8 cellular contexts compared by ENCODE assay signal in genomic region chr12:7806863-7807487, GRCh38.
DNase-seq lines count a peak whose midpoint lies in the region; ATAC-seq and TF ChIP-seq lines count a peak whose summit lies in the region.

No MANE protein-coding gene starts in this region.

- TF ChIP-seq CTCF in VCaP (conservative IDR thresholded peaks at IDR 0.05): peak; percentile 98

- H3K27ac ChIP-seq in VCaP: no peak overlapping the region

- in situ Hi-C loops in T47D (cut with HindIII; ENCODE audit: low pct_unique_long_range_greater_than_20kb, low sequenced_read_pairs): no loop called here

- no peak for ATAC-seq in GM19455 (IDR thresholded peaks at IDR 0.05; ENCODE audit: unreplicated experiment)

- DNase-seq in NCI-H1092 treated with DMSO at 0.1 percent for 48 hours (lab: John Stamatoyannopoulos, UW) (peak; percentile 41), NCI-H1092 (lab: John Stamatoyannopoulos, UW) (no peak), NCI-H1105 treated with DMSO at 0.1 percent for 48 hours (lab: John Stamatoyannopoulos, UW) (peak; percentile 49), T47D (ENCODE audit: low read depth in 1 of 2, low spot score in 1 of 2) (peak; percentile 6 to 59), islet precursor cell (peak; percentile 93)
- DNase-seq in stimulated activated CD4-positive, alpha-beta T cell treated with anti-CD3 and anti-CD28 coated beads, Interleukin-1b, Interleukin-23, amount 100 ng/mL, for 1 hour (ENCODE audit: low read depth in 2 of 2): peak; percentile 16 to 40
